Comparison of ENCODE assay signal across 14 cellular contexts in genomic region chr3:46187876-46188275, GRCh38. TPM values are rescaled to one million over a fixed set of nuclear protein-coding genes. Genes with fewer than 3 reads are reported as not detected.
DNase-seq lines count a peak whose midpoint lies in the region; ATAC-seq and TF ChIP-seq lines count a peak whose summit lies in the region.
"Had no signal": no experiment of that assay in that cellular context is flagged by ENCODE, and none has a peak within 500 bp of the region (broad histone marks: within the 10 kb centered on the region; RNA-seq: fewer than 3 reads in every experiment).

No MANE protein-coding gene starts in this region.

- peaks cover 39% of the 10 kb centered on the region for H3K4me1 Mint-ChIP-seq in activated naive CD8-positive, alpha-beta T cell treated with anti-CD3 and anti-CD28 coated beads, Interleukin-2, amount 10 ng/mL, durations not matched to agents 7 days and 5 days
- peaks cover 16% of the 10 kb centered on the region for H3K4me1 Mint-ChIP-seq in activated naive CD8-positive, alpha-beta T cell treated with anti-CD3 and anti-CD28 coated beads for 36 hours
- H3K4me1 Mint-ChIP-seq in Calu3 (ENCODE audit: low read depth, unreplicated experiment) (peaks cover 14% of the 10 kb centered on the region), T-cell (peaks cover 0 to 17% (median 6%) of the 10 kb centered on the region in 3 donors)

- no TSS peak for BruUV-seq in Calu3 (replicated peaks; lab: Mats Ljungman, UMichigan)

- H3K9me3 Mint-ChIP-seq in activated naive CD8-positive, alpha-beta T cell treated with anti-CD3 and anti-CD28 coated beads, Interleukin-2, amount 10 ng/mL, durations not matched to agents 7 days and 5 days, result peaks cover 9% of the 10 kb centered on the region
- peaks cover 2% of the 10 kb centered on the region for H3K9me3 Mint-ChIP-seq in activated naive CD8-positive, alpha-beta T cell treated with anti-CD3 and anti-CD28 coated beads for 36 hours
- H3K9me3 Mint-ChIP-seq in Calu3 (ENCODE audit: low read depth, unreplicated experiment) (peaks cover 2% of the 10 kb centered on the region), T-cell (peaks cover 0 to 3% (median 2%) of the 10 kb centered on the region in 3 donors)

- TF ChIP-seq CTCF in foreskin keratinocyte (conservative IDR thresholded peaks at IDR 0.05) (no peak), Calu3 (IDR thresholded peaks at IDR 0.05; ENCODE audit: unreplicated experiment) (no peak)

- no peaks in the 10 kb centered on the region for H3K27me3 ChIP-seq in foreskin keratinocyte
- H3K27me3 ChIP-seq: tibial nerve had no signal

- H3K27ac ChIP-seq in foreskin keratinocyte, result no peak overlapping the region
- H3K27ac ChIP-seq: tibial nerve, VCaP had no signal

- ATAC-seq in activated naive CD8-positive, alpha-beta T cell treated with anti-CD3 and anti-CD28 coated beads, Interleukin-2, amount 10 ng/mL, durations not matched to agents 7 days and 5 days (ENCODE audit: low read depth), result peak; percentile 28
- ATAC-seq in foreskin keratinocyte, result peak; percentile 83
- ATAC-seq in T-cell (replicated peaks in 1 of 4), result no peak

- CTCF ChIA-PET in Calu3 (lab: Charles Lee), result no interaction called here
- CTCF ChIA-PET in T-cell (lab: Charles Lee), result no interaction called here

- POLR2A ChIA-PET in activated naive CD8-positive, alpha-beta T cell treated with anti-CD3 and anti-CD28 coated beads, Interleukin-2, amount 10 ng/mL, durations not matched to agents 7 days and 5 days (lab: Charles Lee), result interaction anchor here (1.2 to 2.0 kb wide), 2 partner anchors 10 to 19 kb away, joined by 3 to 7 read pairs; partner anchors contain the start of gene CCR1
- POLR2A ChIA-PET in T-cell (lab: Charles Lee), result no interaction called here

- H3K4me1 ChIP-seq in foreskin keratinocyte, result no peaks in the 10 kb centered on the region
- H3K4me1 ChIP-seq: tibial nerve had no signal

- H3K4me3 Mint-ChIP-seq in activated naive CD8-positive, alpha-beta T cell treated with anti-CD3 and anti-CD28 coated beads, Interleukin-2, amount 10 ng/mL, durations not matched to agents 7 days and 5 days, result no peak overlapping the region
- H3K4me3 Mint-ChIP-seq in activated naive CD8-positive, alpha-beta T cell treated with anti-CD3 and anti-CD28 coated beads for 36 hours, result no peak overlapping the region
- H3K4me3 Mint-ChIP-seq in Calu3 (ENCODE audit: low read depth, unreplicated experiment), result no peak overlapping the region
- H3K4me3 Mint-ChIP-seq in T-cell, result no peak overlapping the region

- no peak for DNase-seq in activated naive CD8-positive, alpha-beta T cell treated with anti-CD3 and anti-CD28 coated beads, Interleukin-2, amount 10 ng/mL, durations not matched to agents 7 days and 5 days
- DNase-seq in activated naive CD8-positive, alpha-beta T cell treated with anti-CD3 and anti-CD28 coated beads for 36 hours, result no peak
- DNase-seq in SW480 (ENCODE audit: low spot score) (peak; percentile 43), foreskin keratinocyte (peak; percentile 66 to 86), SW 1271 (lab: John Stamatoyannopoulos, UW) (no peak), NCI-H146 treated with DMSO at 0.1 percent for 48 hours (lab: John Stamatoyannopoulos, UW; ENCODE audit: unreplicated experiment) (no peak), Calu3 (no peak), T-cell (no peak)
- DNase-seq: activated effector memory CD4-positive, alpha-beta T cell treated with Interleukin-2 at 50 U/mL for 16 hours; dermis blood vessel endothelial cell; NCI-H1105; nucleus accumbens had no signal

- peaks cover 15% of the 10 kb centered on the region for H3K36me3 Mint-ChIP-seq in activated naive CD8-positive, alpha-beta T cell treated with anti-CD3 and anti-CD28 coated beads, Interleukin-2, amount 10 ng/mL, durations not matched to agents 7 days and 5 days
- peaks cover 2% of the 10 kb centered on the region for H3K36me3 Mint-ChIP-seq in activated naive CD8-positive, alpha-beta T cell treated with anti-CD3 and anti-CD28 coated beads for 36 hours
- H3K36me3 Mint-ChIP-seq in Calu3 (ENCODE audit: insufficient read depth, unreplicated experiment) (no peaks in the 10 kb centered on the region), T-cell (no peaks in the 10 kb centered on the region)

- H3K27me3 Mint-ChIP-seq in activated naive CD8-positive, alpha-beta T cell treated with anti-CD3 and anti-CD28 coated beads, Interleukin-2, amount 10 ng/mL, durations not matched to agents 7 days and 5 days, result peaks cover 5% of the 10 kb centered on the region
- H3K27me3 Mint-ChIP-seq in activated naive CD8-positive, alpha-beta T cell treated with anti-CD3 and anti-CD28 coated beads for 36 hours, result peaks cover 7% of the 10 kb centered on the region
- H3K27me3 Mint-ChIP-seq in Calu3 (ENCODE audit: unreplicated experiment) (no peaks in the 10 kb centered on the region), T-cell (peaks cover 4 to 12% of the 10 kb centered on the region in 2 donors)

- peak overlapping the region; percentile 74 for H3K27ac Mint-ChIP-seq in activated naive CD8-positive, alpha-beta T cell treated with anti-CD3 and anti-CD28 coated beads, Interleukin-2, amount 10 ng/mL, durations not matched to agents 7 days and 5 days
- no peak overlapping the region for H3K27ac Mint-ChIP-seq in activated naive CD8-positive, alpha-beta T cell treated with anti-CD3 and anti-CD28 coated beads for 36 hours
- H3K27ac Mint-ChIP-seq in Calu3 (ENCODE audit: unreplicated experiment) (no peak overlapping the region), T-cell (peak overlapping the region in 1 of 2 donors; percentile 16)

- intact Hi-C loops in Calu3 (cut with micrococcal nuclease; ENCODE audit: unreplicated experiment), result no loop called here

RNA-seq across cellular contexts. Expression of gene CCR1, which starts 20.2 kb away (rescaled TPM):
- total RNA-seq in activated naive CD8-positive, alpha-beta T cell treated with anti-CD3 and anti-CD28 coated beads, Interleukin-2, amount 10 ng/mL, durations not matched to agents 7 days and 5 days, result 10 to 100 TPM; 58.6 to 63.9 TPM
- under 1 TPM in 1 of 2 experiments, not detected in 1; 0.14 TPM for total RNA-seq in activated naive CD8-positive, alpha-beta T cell treated with anti-CD3 and anti-CD28 coated beads for 36 hours
- not detected in 2 replicates for total RNA-seq in foreskin keratinocyte
- not detected in 2 replicates for polyA plus RNA-seq in foreskin keratinocyte
- total RNA-seq in Calu3 (2022), result 0.87 and 2.2 TPM in 2 replicates
- total RNA-seq in T-cell, result under 1 TPM; 0.12 to 0.98 (median 0.43) TPM
- total RNA-seq: dermis blood vessel endothelial cell had no signal

RNA-seq across cellular contexts. Expression of gene CCR3, which starts 54.4 kb away (rescaled TPM):
- 1 to 10 TPM; 1.3 to 1.9 TPM for total RNA-seq in activated naive CD8-positive, alpha-beta T cell treated with anti-CD3 and anti-CD28 coated beads, Interleukin-2, amount 10 ng/mL, durations not matched to agents 7 days and 5 days
- total RNA-seq in activated naive CD8-positive, alpha-beta T cell treated with anti-CD3 and anti-CD28 coated beads for 36 hours, result not detected
- total RNA-seq in foreskin keratinocyte, result not detected in 2 replicates
- not detected in 2 replicates for polyA plus RNA-seq in foreskin keratinocyte
- total RNA-seq in Calu3 (2022), result 0.17 TPM in 1 of 2 replicates, not detected in the other
- 1 to 10 TPM in 1 of 5 donors, under 1 TPM in 2, not detected in 2; 0.33 to 1.2 (median 0.55) TPM for total RNA-seq in T-cell
- total RNA-seq: dermis blood vessel endothelial cell, tibial nerve had no signal

Comparison
In these comparisons a context has a peak if more than half of its experiments do, and no peak if none do; other contexts are left out.
1. RNA of gene CCR1, which starts 20.2 kb away (total RNA-seq): 58.6 to 63.9 TPM in activated naive CD8-positive, alpha-beta T cell treated with anti-CD3 and anti-CD28 coated beads, Interleukin-2, amount 10 ng/mL, durations not matched to agents 7 days and 5 days; 0.87 to 2.2 TPM in Calu3, 0.12 to 0.98 TPM in T-cell, 0.14 TPM in activated naive CD8-positive, alpha-beta T cell treated with anti-CD3 and anti-CD28 coated beads for 36 hours and not detected in foreskin keratinocyte; every median in the first group is over 10 times any median in the second.
2. ATAC-seq: peak in activated naive CD8-positive, alpha-beta T cell treated with anti-CD3 and anti-CD28 coated beads, Interleukin-2, amount 10 ng/mL, durations not matched to agents 7 days and 5 days (single experiment) and foreskin keratinocyte (single experiment); none in T-cell (0 of 4).
3. DNase-seq: peak in SW480 (single experiment) and foreskin keratinocyte (2 of 2); none in activated naive CD8-positive, alpha-beta T cell treated with anti-CD3 and anti-CD28 coated beads, Interleukin-2, amount 10 ng/mL, durations not matched to agents 7 days and 5 days (single experiment), activated naive CD8-positive, alpha-beta T cell treated with anti-CD3 and anti-CD28 coated beads for 36 hours (single experiment), SW 1271 (0 of 2), NCI-H146 treated with DMSO at 0.1 percent for 48 hours (single experiment), Calu3 (single experiment) and T-cell (0 of 34).